ENCODE assay signal across 31 cellular contexts in the genomic region with DNA sequence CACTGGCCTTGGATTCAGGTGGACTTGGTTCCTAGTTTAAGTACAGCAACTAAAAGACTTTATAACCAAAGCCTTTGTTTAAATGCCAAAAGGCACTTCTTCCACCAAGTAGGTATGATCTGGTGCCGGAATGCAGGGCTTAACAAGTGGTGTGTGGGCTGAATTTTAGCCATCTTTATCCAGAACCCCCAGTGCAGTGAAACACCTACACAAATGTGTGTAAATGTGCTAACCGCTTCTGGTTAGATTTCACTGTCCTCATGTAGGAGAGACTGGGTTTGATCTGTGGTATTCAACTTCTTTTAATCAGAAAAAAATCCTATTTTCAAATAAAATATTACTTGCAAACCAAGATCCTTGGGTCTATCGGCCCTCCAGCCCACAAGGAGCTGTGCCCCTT. TPM values are rescaled to one million over a fixed set of nuclear protein-coding genes. Genes with fewer than 3 reads are reported as not detected.
A peak's percentile ranks its signal among the peaks of the same experiment; 100 is the strongest.
DNase-seq lines count a peak whose midpoint lies in the region; ATAC-seq, FAIRE-seq and TF ChIP-seq lines count a peak whose summit lies in the region.
"Had no signal": no experiment of that assay in that cellular context is flagged by ENCODE, and none has a peak within 500 bp of the region (broad histone marks: within the 10 kb centered on the region; RNA-seq: fewer than 3 reads in every experiment).

No MANE protein-coding gene starts in this region.

- no peaks in the 10 kb centered on the region for H3K79me2 ChIP-seq in DND-41 (ENCODE audit: insufficient read depth, low read length)
- H3K79me2 ChIP-seq in smooth muscle cell (ENCODE audit: low read depth): no peaks in the 10 kb centered on the region

- H3K27me3 Mint-ChIP-seq in activated CD8-positive, alpha-beta memory T cell treated with anti-CD3 and anti-CD28 coated beads, Interleukin-2, amount 10 ng/mL, durations not matched to agents 7 days and 5 days: no peaks in the 10 kb centered on the region
- H3K27me3 Mint-ChIP-seq in activated T-helper 1 cell treated with anti-CD3 and anti-CD28 coated beads, Interleukin-12 subunit alpha, Interleukin-12 subunit beta, Interleukin-2, Interleukin-4 antibody, amounts not matched to agents 30 ng/mL and 10 ng/mL and 1 ng/mL, durations not matched to agents 14 hours and 24 hours and 36 hours (ENCODE audit: insufficient read depth): no peaks in the 10 kb centered on the region
- no peaks in the 10 kb centered on the region for H3K27me3 Mint-ChIP-seq in naive thymus-derived CD4-positive, alpha-beta T cell
- H3K27me3 Mint-ChIP-seq: IgD-negative memory B cell, naive B cell had no signal

- H4K20me1 ChIP-seq in DND-41 (ENCODE audit: insufficient read depth, low read length) (no peaks in the 10 kb centered on the region), smooth muscle cell (ENCODE audit: low read depth) (no peaks in the 10 kb centered on the region)

- H3K27me3 ChIP-seq in DND-41 (ENCODE audit: insufficient read depth, low read length, poor library complexity) (no peaks in the 10 kb centered on the region), spleen (replicated peaks in 1 of 7) (no peaks in the 10 kb centered on the region), smooth muscle cell (ENCODE audit: low read depth) (no peaks in the 10 kb centered on the region)
- H3K27me3 ChIP-seq in naive thymus-derived CD4-positive, alpha-beta T cell (ENCODE audit: control insufficient read depth in 2 of 2, insufficient read depth in 2 of 2, low read length in 2 of 2): no peaks in the 10 kb centered on the region
- H3K27me3 ChIP-seq: BE2C, breast epithelium, stomach had no signal

- no peak for TF ChIP-seq CTCF in DND-41 (IDR thresholded peaks at IDR 0.05; ENCODE audit: borderline replicate concordance, extremely low read depth, low read length, poor library complexity, severe bottlenecking)
- no peak for TF ChIP-seq CTCF in spleen (IDR thresholded peaks at IDR 0.05 in 8 of 11, conservative IDR thresholded peaks at IDR 0.05 in 3 of 11)
- TF ChIP-seq CTCF in smooth muscle cell (IDR thresholded peaks at IDR 0.05; ENCODE audit: borderline replicate concordance, insufficient read depth, poor library complexity, severe bottlenecking): no peak

- peaks cover 95% of the 10 kb centered on the region for H3K4me1 Mint-ChIP-seq in activated CD8-positive, alpha-beta memory T cell treated with anti-CD3 and anti-CD28 coated beads, Interleukin-2, amount 10 ng/mL, durations not matched to agents 7 days and 5 days
- H3K4me1 Mint-ChIP-seq in activated T-helper 1 cell treated with anti-CD3 and anti-CD28 coated beads, Interleukin-12 subunit alpha, Interleukin-12 subunit beta, Interleukin-2, Interleukin-4 antibody, amounts not matched to agents 30 ng/mL and 10 ng/mL and 1 ng/mL, durations not matched to agents 14 hours and 24 hours and 36 hours (ENCODE audit: low read depth): peaks cover 91% of the 10 kb centered on the region
- peaks cover 64 to 100% (median 95%) of the 10 kb centered on the region in 7 donors for H3K4me1 Mint-ChIP-seq in naive thymus-derived CD4-positive, alpha-beta T cell

- peaks cover 85% of the 10 kb centered on the region for H3K36me3 Mint-ChIP-seq in activated CD8-positive, alpha-beta memory T cell treated with anti-CD3 and anti-CD28 coated beads, Interleukin-2, amount 10 ng/mL, durations not matched to agents 7 days and 5 days
- H3K36me3 Mint-ChIP-seq in activated T-helper 1 cell treated with anti-CD3 and anti-CD28 coated beads, Interleukin-12 subunit alpha, Interleukin-12 subunit beta, Interleukin-2, Interleukin-4 antibody, amounts not matched to agents 30 ng/mL and 10 ng/mL and 1 ng/mL, durations not matched to agents 14 hours and 24 hours and 36 hours (ENCODE audit: low read depth): peaks cover 86% of the 10 kb centered on the region
- H3K36me3 Mint-ChIP-seq in naive thymus-derived CD4-positive, alpha-beta T cell: peaks cover 5 to 79% (median 46%) of the 10 kb centered on the region in 5 donors
- H3K36me3 Mint-ChIP-seq: type B pancreatic cell had no signal

- ATAC-seq in activated CD8-positive, alpha-beta memory T cell treated with anti-CD3 and anti-CD28 coated beads, Interleukin-2, amount 10 ng/mL, durations not matched to agents 7 days and 5 days: no peak
- ATAC-seq in DND-41 (ENCODE audit: insufficient read depth, low read depth): no peak
- ATAC-seq in naive thymus-derived CD4-positive, alpha-beta T cell: no peak
- ATAC-seq: A549 had no signal

- H3K4me3 ChIP-seq in DND-41 (ENCODE audit: low read depth in 1 of 2, low read length in 2 of 2) (no peak overlapping the region), spleen (no peak overlapping the region), smooth muscle cell (no peak overlapping the region)
- H3K4me3 ChIP-seq in naive thymus-derived CD4-positive, alpha-beta T cell (ENCODE audit: low read length): no peak overlapping the region
- H3K4me3 ChIP-seq: A549, breast epithelium, stomach had no signal

- no peak overlapping the region for H3K4me2 ChIP-seq in DND-41 (ENCODE audit: insufficient read depth, low read length)
- H3K4me2 ChIP-seq in smooth muscle cell: no peak overlapping the region
- H3K4me2 ChIP-seq: A549 had no signal

- 82 to 90% (median 85%) methylated on average over 3 of the region's 3 CpGs for WGBS in spleen, 5 donors
- 92% methylated on average over 3 of the region's 3 CpGs for WGBS in smooth muscle cell (ENCODE audit: low lambda C conversion rate)

- H3K27ac ChIP-seq in DND-41 (ENCODE audit: low read length) (peak overlapping the region; percentile 49), spleen (peak overlapping the region in 2 of 8 donors; percentile 82 to 86), smooth muscle cell (ENCODE audit: low read depth) (no peak overlapping the region)
- H3K27ac ChIP-seq in naive thymus-derived CD4-positive, alpha-beta T cell (ENCODE audit: low read depth, low read length): no peak overlapping the region
- H3K27ac ChIP-seq: A549, breast epithelium, HL-60 had no signal

- H3F3A ChIP-seq in smooth muscle cell (ENCODE audit: low read depth): no peaks in the 10 kb centered on the region

- CTCF ChIA-PET in activated CD8-positive, alpha-beta memory T cell treated with anti-CD3 and anti-CD28 coated beads, Interleukin-2, amount 10 ng/mL, durations not matched to agents 7 days and 5 days (lab: Charles Lee): interaction anchor here (1.5 kb wide), 1 partner anchor 27 kb away, joined by 3 read pairs; no protein-coding TSS in a partner anchor
- CTCF ChIA-PET in naive thymus-derived CD4-positive, alpha-beta T cell (lab: Charles Lee): no interaction called here

- H2AFZ ChIP-seq in DND-41 (ENCODE audit: low read depth, low read length) (no peak overlapping the region), smooth muscle cell (ENCODE audit: low read depth) (no peak overlapping the region)

- intact Hi-C loops in activated T-helper 1 cell treated with anti-CD3 and anti-CD28 coated beads, Interleukin-12 subunit alpha, Interleukin-12 subunit beta, Interleukin-2, Interleukin-4 antibody, amounts not matched to agents 30 ng/mL and 10 ng/mL and 1 ng/mL, durations not matched to agents 14 hours and 24 hours and 36 hours (cut with micrococcal nuclease): no loop called here
- intact Hi-C loops in naive thymus-derived CD4-positive, alpha-beta T cell (cut with micrococcal nuclease): no loop called here
- intact Hi-C loops in spleen (cut with DNase I; ENCODE audit: low total_unique reads): no loop called here

- H3K27ac Mint-ChIP-seq in activated CD8-positive, alpha-beta memory T cell treated with anti-CD3 and anti-CD28 coated beads, Interleukin-2, amount 10 ng/mL, durations not matched to agents 7 days and 5 days: peak overlapping the region; percentile 95
- H3K27ac Mint-ChIP-seq in activated T-helper 1 cell treated with anti-CD3 and anti-CD28 coated beads, Interleukin-12 subunit alpha, Interleukin-12 subunit beta, Interleukin-2, Interleukin-4 antibody, amounts not matched to agents 30 ng/mL and 10 ng/mL and 1 ng/mL, durations not matched to agents 14 hours and 24 hours and 36 hours: peak overlapping the region; percentile 77
- peak overlapping the region; percentile 92 to 99 (median 95) for H3K27ac Mint-ChIP-seq in naive thymus-derived CD4-positive, alpha-beta T cell
- H3K27ac Mint-ChIP-seq: H9, IgD-negative memory B cell, type B pancreatic cell had no signal

- DNase-seq in activated CD8-positive, alpha-beta memory T cell treated with anti-CD3 and anti-CD28 coated beads, Interleukin-2, amount 10 ng/mL, durations not matched to agents 7 days and 5 days: no peak
- DNase-seq in activated CD8-positive, alpha-beta memory T cell treated with anti-CD3 and anti-CD28 coated beads, Interleukin-2, amount 50 U/mL, for 48 hours: no peak
- DNase-seq in DND-41 (no peak), HTR-8/SVneo (ENCODE audit: insufficient read length, low spot score) (no peak), spleen (no peak), smooth muscle cell (lab: John Stamatoyannopoulos, UW; ENCODE audit: unreplicated experiment) (no peak)
- DNase-seq in activated T-helper 1 cell treated with anti-CD3 and anti-CD28 coated beads, Interleukin-12 subunit alpha, Interleukin-12 subunit beta, Interleukin-2, Interleukin-4 antibody, amounts not matched to agents 30 ng/mL and 10 ng/mL and 1 ng/mL, durations not matched to agents 14 hours and 24 hours and 36 hours (ENCODE audit: low spot score): no peak
- DNase-seq in naive thymus-derived CD4-positive, alpha-beta T cell: no peak
- DNase-seq: activated CD4-positive, alpha-beta T cell treated with anti-CD3 and anti-CD28 coated beads, Interleukin-2, amount 50 U/mL, for 4 hours; amniotic stem cell; BE2C; H9; mesenchymal stem cell; naive B cell; NCI-H1417; NCI-H2107; NCI-H510A; retina; stimulated activated CD4-positive, alpha-beta T cell treated with anti-CD3 and anti-CD28 coated beads, Interleukin-4, amount 100 ng/mL, for 4 hours; stomach had no signal

- no peak for TF ChIP-seq POLR2A in spleen (IDR thresholded peaks at IDR 0.05)

- no peak for FAIRE-seq in HTR-8/SVneo (lab: Jason Lieb, UNC)
- FAIRE-seq: A549, endothelial cell of umbilical vein, RCC 7860 had no signal

- POLR2A ChIA-PET in naive thymus-derived CD4-positive, alpha-beta T cell (lab: Charles Lee): interaction anchor here (0.7 to 1.6 kb wide), 3 partner anchors 10 to 15 kb away, joined by 3 to 7 read pairs (median 3); a partner anchor contains a TSS

- H3K9me3 Mint-ChIP-seq in activated CD8-positive, alpha-beta memory T cell treated with anti-CD3 and anti-CD28 coated beads, Interleukin-2, amount 10 ng/mL, durations not matched to agents 7 days and 5 days (ENCODE audit: low read depth): no peaks in the 10 kb centered on the region
- H3K9me3 Mint-ChIP-seq in activated T-helper 1 cell treated with anti-CD3 and anti-CD28 coated beads, Interleukin-12 subunit alpha, Interleukin-12 subunit beta, Interleukin-2, Interleukin-4 antibody, amounts not matched to agents 30 ng/mL and 10 ng/mL and 1 ng/mL, durations not matched to agents 14 hours and 24 hours and 36 hours: no peaks in the 10 kb centered on the region
- H3K9me3 Mint-ChIP-seq in naive thymus-derived CD4-positive, alpha-beta T cell: no peaks in the 10 kb centered on the region
- H3K9me3 Mint-ChIP-seq: H9; IgD-negative memory B cell; naive B cell; T-helper 1 cell treated with Interleukin-12 subunit alpha and Interleukin-12 subunit beta and Interleukin-4 antibody, amounts not matched to agents 30 μg/mL and 1 μg/mL, for 36 hours; type B pancreatic cell had no signal

- H3K4me1 ChIP-seq in DND-41 (ENCODE audit: insufficient read depth, low read length): peaks cover 69% of the 10 kb centered on the region
- H3K4me1 ChIP-seq in naive thymus-derived CD4-positive, alpha-beta T cell (ENCODE audit: control insufficient read depth in 2 of 2, insufficient read depth in 2 of 2, low read length in 2 of 2): peaks cover 91 to 94% of the 10 kb centered on the region in 2 donors
- peaks cover 32 to 98% (median 75%) of the 10 kb centered on the region in 6 donors for H3K4me1 ChIP-seq in spleen
- no peaks in the 10 kb centered on the region for H3K4me1 ChIP-seq in smooth muscle cell (ENCODE audit: low read depth)
- H3K4me1 ChIP-seq: BE2C, breast epithelium had no signal

- no peak overlapping the region for H3K9ac ChIP-seq in DND-41 (ENCODE audit: low read depth, low read length)
- no peak overlapping the region for H3K9ac ChIP-seq in smooth muscle cell (ENCODE audit: low read depth)

- no peak overlapping the region for H3K4me3 Mint-ChIP-seq in activated CD8-positive, alpha-beta memory T cell treated with anti-CD3 and anti-CD28 coated beads, Interleukin-2, amount 10 ng/mL, durations not matched to agents 7 days and 5 days
- H3K4me3 Mint-ChIP-seq in activated T-helper 1 cell treated with anti-CD3 and anti-CD28 coated beads, Interleukin-12 subunit alpha, Interleukin-12 subunit beta, Interleukin-2, Interleukin-4 antibody, amounts not matched to agents 30 ng/mL and 10 ng/mL and 1 ng/mL, durations not matched to agents 14 hours and 24 hours and 36 hours: peak overlapping the region; percentile 66
- peak overlapping the region in 3 of 10 donors; percentile 14 to 100 (median 85) for H3K4me3 Mint-ChIP-seq in naive thymus-derived CD4-positive, alpha-beta T cell
- H3K4me3 Mint-ChIP-seq: H9, type B pancreatic cell had no signal

- H3K9me3 ChIP-seq in DND-41 (ENCODE audit: insufficient read depth, low read length, severe bottlenecking) (no peaks in the 10 kb centered on the region), spleen (no peaks in the 10 kb centered on the region), smooth muscle cell (replicated peaks; ENCODE audit: low read depth) (no peaks in the 10 kb centered on the region)
- H3K9me3 ChIP-seq in naive thymus-derived CD4-positive, alpha-beta T cell (ENCODE audit: control insufficient read depth in 2 of 3, low read length in 3 of 3): no peaks in the 10 kb centered on the region
- H3K9me3 ChIP-seq: A549, BE2C, breast epithelium, stomach had no signal

- no peaks in the 10 kb centered on the region; the same call in 1 of the 2 replicates for H3K36me3 ChIP-seq in DND-41 (ENCODE audit: insufficient read depth, low read length)
- H3K36me3 ChIP-seq in naive thymus-derived CD4-positive, alpha-beta T cell (ENCODE audit: control insufficient read depth in 2 of 3, insufficient read depth in 3 of 3, low read length in 3 of 3): peaks cover 5 to 22% (median 10%) of the 10 kb centered on the region in 3 experiments
- peaks cover 0 to 33% (median 0%) of the 10 kb centered on the region in 6 donors for H3K36me3 ChIP-seq in spleen
- no peaks in the 10 kb centered on the region for H3K36me3 ChIP-seq in smooth muscle cell (ENCODE audit: low read depth)
- H3K36me3 ChIP-seq: BE2C, breast epithelium, stomach had no signal

RNA-seq across cellular contexts. Expression of a gene that starts 10.3 kb away (rescaled TPM):
- total RNA-seq in activated CD8-positive, alpha-beta memory T cell treated with anti-CD3 and anti-CD28 coated beads, Interleukin-2, amount 10 ng/mL, durations not matched to agents 7 days and 5 days: 100 to 1,000 TPM in 1 of 2 experiments, 10 to 100 TPM in 1; 59.3 to 105 TPM
- total RNA-seq in activated T-helper 1 cell treated with anti-CD3 and anti-CD28 coated beads, Interleukin-12 subunit alpha, Interleukin-12 subunit beta, Interleukin-2, Interleukin-4 antibody, amounts not matched to agents 30 ng/mL and 10 ng/mL and 1 ng/mL, durations not matched to agents 14 hours and 24 hours and 36 hours: 118 TPM in 2 replicates
- 10 to 100 TPM; 18.3 to 90.3 (median 31.9) TPM for total RNA-seq in naive thymus-derived CD4-positive, alpha-beta T cell
- 10 to 100 TPM; 14.6 to 17.4 TPM for polyA plus RNA-seq in naive thymus-derived CD4-positive, alpha-beta T cell
- 10 to 100 TPM in 6 of 7 donors, 1 to 10 TPM in 1; 7.4 to 18.3 (median 11.3) TPM for total RNA-seq in spleen
- 1 to 10 TPM; 2.8 to 3.9 (median 3.2) TPM for polyA plus RNA-seq in spleen
- total RNA-seq in smooth muscle cell: not detected in 2 replicates
- not detected in 2 replicates for polyA plus RNA-seq in smooth muscle cell
- total RNA-seq: endothelial cell of umbilical vein, H9, M059J, osteoblast, SK-MEL-5 had no signal
- polyA plus RNA-seq: A549, endothelial cell of umbilical vein had no signal

RNA-seq across cellular contexts. Expression of a gene that starts 57.3 kb away (rescaled TPM):
- total RNA-seq in activated CD8-positive, alpha-beta memory T cell treated with anti-CD3 and anti-CD28 coated beads, Interleukin-2, amount 10 ng/mL, durations not matched to agents 7 days and 5 days: 10 to 100 TPM; 29.9 to 34.6 TPM
- 16.3 and 17.2 TPM in 2 replicates for total RNA-seq in activated T-helper 1 cell treated with anti-CD3 and anti-CD28 coated beads, Interleukin-12 subunit alpha, Interleukin-12 subunit beta, Interleukin-2, Interleukin-4 antibody, amounts not matched to agents 30 ng/mL and 10 ng/mL and 1 ng/mL, durations not matched to agents 14 hours and 24 hours and 36 hours
- total RNA-seq in naive thymus-derived CD4-positive, alpha-beta T cell: 10 to 100 TPM; 25.1 to 40.7 (median 32.3) TPM
- 10 to 100 TPM in 1 of 2 donors, 1 to 10 TPM in 1; 7.4 to 11.3 TPM for polyA plus RNA-seq in naive thymus-derived CD4-positive, alpha-beta T cell
- total RNA-seq in spleen (10 to 100 TPM; 50.3 to 76.1 (median 62.5) TPM), smooth muscle cell (not detected in 2 replicates)
- polyA plus RNA-seq in spleen (10 to 100 TPM in 1 of 3 donors, 1 to 10 TPM in 2; 4.7 to 10.9 (median 5.4) TPM), smooth muscle cell (not detected in 2 replicates)
- total RNA-seq: endothelial cell of umbilical vein, H9, M059J, SK-MEL-5 had no signal
- polyA plus RNA-seq: A549, endothelial cell of umbilical vein had no signal

Comparison
In these comparisons a context has a peak if more than half of its experiments do, and no peak if none do; other contexts are left out.
1. RNA of a gene that starts 57.3 kb away (total RNA-seq): 50.3 to 76.1 TPM in spleen, 29.9 to 34.6 TPM in activated CD8-positive, alpha-beta memory T cell treated with anti-CD3 and anti-CD28 coated beads, Interleukin-2, amount 10 ng/mL, durations not matched to agents 7 days and 5 days, 25.1 to 40.7 TPM in naive thymus-derived CD4-positive, alpha-beta T cell and 16.3 to 17.2 TPM in activated T-helper 1 cell treated with anti-CD3 and anti-CD28 coated beads, Interleukin-12 subunit alpha, Interleukin-12 subunit beta, Interleukin-2, Interleukin-4 antibody, amounts not matched to agents 30 ng/mL and 10 ng/mL and 1 ng/mL, durations not matched to agents 14 hours and 24 hours and 36 hours; not detected in smooth muscle cell; every median in the first group is over 10 times any median in the second.
2. Peak in every context shown above with its lines, with median percentiles within 50 percentile points of each other: H3K27ac Mint-ChIP-seq.